ENCODE assay signal across 35 cellular contexts in the genomic region with DNA sequence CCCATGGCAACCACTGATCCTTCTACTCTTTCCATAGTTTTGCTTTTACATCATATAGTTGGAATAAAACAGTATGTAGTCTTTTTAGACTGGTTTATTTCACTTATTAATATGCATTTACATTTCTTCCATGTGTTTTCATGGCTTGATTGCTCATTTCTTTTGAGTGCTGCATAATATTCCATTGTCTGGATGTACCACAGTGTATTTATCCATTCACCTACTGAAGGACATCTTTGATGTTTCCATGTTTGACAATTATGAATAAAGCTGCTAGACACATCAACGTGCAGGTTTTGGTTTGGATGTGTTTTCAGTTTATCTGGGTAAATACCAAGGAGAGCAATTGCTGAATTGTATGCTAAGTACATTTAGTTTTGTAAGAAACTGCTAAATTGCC.
"Had no signal": no experiment of that assay in that cellular context is flagged by ENCODE, and none has a peak within 500 bp of the region (broad histone marks: within the 10 kb centered on the region; RNA-seq: fewer than 3 reads in every experiment).

No MANE protein-coding gene starts in this region.

- H3K36me3 ChIP-seq: MG63 had no signal

- H3K4me3 ChIP-seq: MG63 had no signal

- H3K27me3 ChIP-seq: MG63 had no signal

- H3K9me3 ChIP-seq: MG63 had no signal

- DNase-seq: Karpas-422, Kasumi-1, MG63, MM.1S, MV-4-11, NCI-H1048, NCI-H1092, NCI-H1092 treated with DMSO at 0.1 percent for 48 hours, NCI-H1105, NCI-H1105 treated with DMSO at 0.1 percent for 48 hours, NCI-H1417, NCI-H1417 treated with DMSO at 0.1 percent for 48 hours, NCI-H1436, NCI-H1436 treated with DMSO at 0.1 percent for 48 hours, NCI-H146, NCI-H1694, NCI-H1694 treated with DMSO at 0.1 percent for 48 hours, NCI-H187, NCI-H187 treated with DMSO at 0.1 percent for 48 hours, NCI-H1930, NCI-H2029, NCI-H2029 treated with DMSO at 0.1 percent for 48 hours, NCI-H2081, NCI-H2081 treated with DMSO at 0.1 percent for 48 hours, NCI-H2107, NCI-H2171, NCI-H2171 treated with DMSO at 0.1 percent for 48 hours, NCI-H2227 treated with DMSO at 0.1 percent for 48 hours, NCI-H226, NCI-H345, NCI-H446, NCI-H446 treated with DMSO at 0.1 percent for 48 hours, NCI-H510A, NCI-H510A treated with DMSO at 0.1 percent for 48 hours, NCI-H524 had no signal
